8 cellular contexts compared by ENCODE assay signal in genomic region chr1:92975551-92976232, GRCh38. TPM values are rescaled to one million over a fixed set of nuclear protein-coding genes. Genes with fewer than 3 reads are reported as not detected.
DNase-seq lines count a peak whose midpoint lies in the region; ATAC-seq and TF ChIP-seq lines count a peak whose summit lies in the region.

No MANE protein-coding gene starts in this region.

- ATAC-seq in GM18870 (IDR thresholded peaks at IDR 0.05; ENCODE audit: unreplicated experiment): peak; percentile 76
- peak; percentile 77 for ATAC-seq in GM21825 (IDR thresholded peaks at IDR 0.05; ENCODE audit: unreplicated experiment)

- intact Hi-C loops in breast epithelium (cut with DNase I; ENCODE audit: low total_unique reads): no loop called here

- peak overlapping the region; percentile 66 for H3K4me2 ChIP-seq in MM.1S (ENCODE audit: low read depth, low read length)

- TF ChIP-seq POLR2A in breast epithelium (IDR thresholded peaks at IDR 0.05): no peak

- H3K36me3 ChIP-seq in MM.1S (replicated peaks; ENCODE audit: insufficient read depth, low read length) (no peaks in the 10 kb centered on the region), breast epithelium (no peaks in the 10 kb centered on the region)

- TF ChIP-seq CTCF in MM.1S (IDR thresholded peaks at IDR 0.05; ENCODE audit: low read length) (no peak), breast epithelium (IDR thresholded peaks at IDR 0.05) (no peak)

- H3K9me3 ChIP-seq in MM.1S (replicated peaks; ENCODE audit: insufficient read depth, low read length) (no peaks in the 10 kb centered on the region), breast epithelium (no peaks in the 10 kb centered on the region)

- no peaks in the 10 kb centered on the region for H3K9me2 ChIP-seq in MM.1S (replicated peaks; ENCODE audit: insufficient read depth, low read length)

- no peak overlapping the region for H3K4me3 ChIP-seq in MM.1S (ENCODE audit: low read length)
- no peak overlapping the region for H3K4me3 ChIP-seq in breast epithelium

- H3K27me3 ChIP-seq in MM.1S (replicated peaks; ENCODE audit: insufficient read depth, low read length): no peaks in the 10 kb centered on the region
- no peaks in the 10 kb centered on the region for H3K27me3 ChIP-seq in breast epithelium

- H3K27ac ChIP-seq in MM.1S (ENCODE audit: low read length): peak overlapping the region; percentile 88
- no peak overlapping the region for H3K27ac ChIP-seq in breast epithelium

- no peaks in the 10 kb centered on the region for H3K79me2 ChIP-seq in MM.1S (ENCODE audit: low read length)

- H3F3A ChIP-seq in MM.1S (ENCODE audit: insufficient read depth, low read length): peaks cover 25% of the 10 kb centered on the region

- no peaks in the 10 kb centered on the region for H4K20me1 ChIP-seq in MM.1S (ENCODE audit: insufficient read depth, low read length)

- DNase-seq in MM.1S: peak; percentile 54
- peak; percentile 96 for DNase-seq in myocyte (ENCODE audit: low read depth)
- no peak for DNase-seq in breast epithelium (ENCODE audit: low spot score in 2 of 2)
- no peak for DNase-seq in NCI-H1092 treated with DMSO at 0.1 percent for 48 hours (lab: John Stamatoyannopoulos, UW)
- no peak for DNase-seq in NCI-H82 treated with DMSO at 0.1 percent for 48 hours (lab: John Stamatoyannopoulos, UW; ENCODE audit: unreplicated experiment)
- DNase-seq in activated CD8-positive, alpha-beta memory T cell treated with anti-CD3 and anti-CD28 coated beads, Interleukin-2, amount 50 U/mL, for 4 hours: no peak

- peaks cover 35% of the 10 kb centered on the region for H3K4me1 ChIP-seq in MM.1S (ENCODE audit: low read length)
- H3K4me1 ChIP-seq in breast epithelium: no peaks in the 10 kb centered on the region

- peak overlapping the region; percentile 9; the same call in 1 of the 2 replicates for H3K9ac ChIP-seq in MM.1S (ENCODE audit: low read length)

- no peak overlapping the region for H2AFZ ChIP-seq in MM.1S (ENCODE audit: low read length)

RNA-seq across cellular contexts. Expression of gene DIPK1A, which starts 14.4 kb away (rescaled TPM):
- total RNA-seq in myocyte (28.4 and 28.5 TPM in 2 replicates), breast epithelium (10 to 100 TPM; 12.1 to 14.7 (median 14.4) TPM)
- 14.2 TPM for polyA plus RNA-seq in myocyte (2012)

Comparison
In these comparisons a context has a peak if more than half of its experiments do, and no peak if none do; other contexts are left out.
1. DNase-seq: peak in MM.1S (single experiment) and myocyte (single experiment); none in breast epithelium (0 of 2), NCI-H1092 treated with DMSO at 0.1 percent for 48 hours (single experiment), NCI-H82 treated with DMSO at 0.1 percent for 48 hours (single experiment) and activated CD8-positive, alpha-beta memory T cell treated with anti-CD3 and anti-CD28 coated beads, Interleukin-2, amount 50 U/mL, for 4 hours (single experiment).